ENCODE assay signal across 20 cellular contexts in the genomic region with DNA sequence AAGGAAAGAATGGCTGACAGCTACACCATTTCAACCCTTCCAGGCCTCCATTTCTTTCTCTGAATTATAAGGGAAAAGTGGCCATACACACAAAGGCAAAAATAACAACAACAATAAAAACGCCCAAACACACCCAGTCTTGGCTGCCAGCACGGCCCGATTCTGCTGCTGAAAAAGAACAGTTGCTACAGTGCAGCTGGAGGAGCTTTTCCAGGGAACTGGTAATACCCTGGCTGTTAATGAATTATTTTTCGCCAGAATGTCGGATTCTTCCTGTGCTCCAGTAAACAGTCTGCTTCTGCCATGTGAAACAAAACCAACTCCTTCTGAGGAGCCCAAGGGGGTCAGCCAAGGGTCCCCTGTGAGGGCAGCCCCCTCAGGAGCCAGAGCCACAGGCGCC. TPM values are rescaled to one million over a fixed set of nuclear protein-coding genes. Genes with fewer than 3 reads are reported as not detected.
"Had no signal": no experiment of that assay in that cellular context is flagged by ENCODE, and none has a peak within 500 bp of the region (broad histone marks: within the 10 kb centered on the region; RNA-seq: fewer than 3 reads in every experiment).

No MANE protein-coding gene starts in this region.

- H3K27ac ChIP-seq: colonic mucosa, psoas muscle had no signal

- H3K36me3 Mint-ChIP-seq: activated naive CD4-positive, alpha-beta T cell treated with anti-CD3 and anti-CD28 coated beads, Interleukin-2, amount 50 U/mL, for 72 hours; stimulated activated naive B cell treated with anti-CD40 and anti-IgM and Interleukin-4, amounts not matched to agents 10 μg/mL and 1 μg/mL and 100 μg/mL, for 72 hours; type B pancreatic cell had no signal

- DNase-seq: activated CD4-positive, alpha-beta T cell treated with anti-CD3 and anti-CD28 coated beads, Interleukin-2, amount 10 ng/mL, durations not matched to agents 24 days and 14 days; activated CD4-positive, CD25-positive, alpha-beta regulatory T cell; activated CD8-positive, alpha-beta memory T cell treated with anti-CD3 and anti-CD28 coated beads, Interleukin-2, amount 50 U/mL, for 4 hours; activated CD8-positive, alpha-beta T cell treated with anti-CD3 and anti-CD28 coated beads, Interleukin-2, amount 10 ng/mL, durations not matched to agents 7 days and 5 days; activated effector memory CD4-positive, alpha-beta T cell treated with anti-CD3 and anti-CD28 coated beads, Interleukin-2, amount 50 U/mL, for 16 hours; activated T-cell treated with anti-CD3 and anti-CD28 coated beads, Interleukin-2, amount 50 U/mL, for 48 hours; central memory CD4-positive, alpha-beta T cell; colonic mucosa; effector CD4-positive, alpha-beta T cell; foreskin melanocyte; mesendoderm; psoas muscle; stimulated activated CD4-positive, alpha-beta T cell treated with anti-CD3 and anti-CD28 coated beads, Interleukin-4, amount 100 ng/mL, for 1 hour; stimulated activated naive B cell treated with anti-CD40 and anti-IgM and Interleukin-4, amounts not matched to agents 10 μg/mL and 1 μg/mL and 100 μg/mL, for 72 hours; substantia nigra had no signal

- H3K4me1 Mint-ChIP-seq: activated CD4-positive, alpha-beta T cell treated with anti-CD3 and anti-CD28 coated beads, Interleukin-2, amount 10 ng/mL, durations not matched to agents 24 days and 14 days; stimulated activated naive B cell treated with anti-CD40 and anti-IgM and Interleukin-4, amounts not matched to agents 10 μg/mL and 1 μg/mL and 100 μg/mL, for 72 hours had no signal

- H3K9me3 Mint-ChIP-seq: activated CD4-positive, alpha-beta T cell treated with anti-CD3 and anti-CD28 coated beads, Interleukin-2, amount 10 ng/mL, durations not matched to agents 24 days and 14 days; activated naive CD4-positive, alpha-beta T cell treated with anti-CD3 and anti-CD28 coated beads, Interleukin-2, amount 50 U/mL, for 72 hours; stimulated activated naive B cell treated with anti-CD40 and anti-IgM and Interleukin-4, amounts not matched to agents 10 μg/mL and 1 μg/mL and 100 μg/mL, for 72 hours; T-helper 2 cell treated with Interferon-gamma antibody and Interleukin-4, amounts not matched to agents 5 μg/mL and 100 μg/mL, for 36 hours; type B pancreatic cell had no signal

- ATAC-seq: activated CD8-positive, alpha-beta T cell treated with anti-CD3 and anti-CD28 coated beads, Interleukin-2, amount 10 ng/mL, durations not matched to agents 7 days and 5 days; activated naive CD4-positive, alpha-beta T cell treated with anti-CD3 and anti-CD28 coated beads, Interleukin-2, amount 50 U/mL, for 72 hours; psoas muscle; stimulated activated naive B cell treated with anti-CD40 and anti-IgM and Interleukin-4, amounts not matched to agents 10 μg/mL and 1 μg/mL and 100 μg/mL, for 72 hours had no signal

- H3K4me3 ChIP-seq: colonic mucosa, psoas muscle had no signal

- H3K9me3 ChIP-seq: colonic mucosa, psoas muscle had no signal

- H3K27me3 ChIP-seq: colonic mucosa had no signal

- H3K4me3 Mint-ChIP-seq: activated CD4-positive, alpha-beta T cell treated with anti-CD3 and anti-CD28 coated beads, Interleukin-2, amount 10 ng/mL, durations not matched to agents 24 days and 14 days; activated CD8-positive, alpha-beta T cell treated with anti-CD3 and anti-CD28 coated beads, Interleukin-2, amount 10 ng/mL, durations not matched to agents 7 days and 5 days; stimulated activated naive B cell treated with anti-CD40 and anti-IgM and Interleukin-4, amounts not matched to agents 10 μg/mL and 1 μg/mL and 100 μg/mL, for 72 hours; T-helper 2 cell treated with Interferon-gamma antibody and Interleukin-4, amounts not matched to agents 5 μg/mL and 100 μg/mL, for 36 hours; type B pancreatic cell had no signal

- H3K4me1 ChIP-seq: colonic mucosa, psoas muscle had no signal

- H3K36me3 ChIP-seq: colonic mucosa had no signal

- H3K27ac Mint-ChIP-seq: activated CD4-positive, alpha-beta T cell treated with anti-CD3 and anti-CD28 coated beads, Interleukin-2, amount 10 ng/mL, durations not matched to agents 24 days and 14 days; activated CD8-positive, alpha-beta T cell treated with anti-CD3 and anti-CD28 coated beads, Interleukin-2, amount 10 ng/mL, durations not matched to agents 7 days and 5 days; activated naive CD4-positive, alpha-beta T cell treated with anti-CD3 and anti-CD28 coated beads, Interleukin-2, amount 50 U/mL, for 72 hours; stimulated activated naive B cell treated with anti-CD40 and anti-IgM and Interleukin-4, amounts not matched to agents 10 μg/mL and 1 μg/mL and 100 μg/mL, for 72 hours; T-helper 2 cell treated with Interferon-gamma antibody and Interleukin-4, amounts not matched to agents 5 μg/mL and 100 μg/mL, for 36 hours; type B pancreatic cell had no signal

RNA-seq across cellular contexts. Expression of a gene that starts 6.6 kb away (rescaled TPM):
- total RNA-seq: activated CD8-positive, alpha-beta T cell treated with anti-CD3 and anti-CD28 coated beads, Interleukin-2, amount 10 ng/mL, durations not matched to agents 7 days and 5 days; SK-MEL-5 had no signal
- polyA plus RNA-seq: keratinocyte had no signal
